24 cellular contexts compared by ENCODE assay signal in genomic region chr5:180568914-180569313, GRCh38. TPM values are rescaled to one million over a fixed set of nuclear protein-coding genes. Genes with fewer than 3 reads are reported as not detected.
"Had no signal": no experiment of that assay in that cellular context is flagged by ENCODE, and none has a peak within 500 bp of the region (broad histone marks: within the 10 kb centered on the region; RNA-seq: fewer than 3 reads in every experiment).

No MANE protein-coding gene starts in this region.

- H3K27ac Mint-ChIP-seq: dendritic cell treated with granulocyte-macrophage colony-stimulating factor and Interleukin-4, amounts not matched to agents 40 ng/mL and 50 ng/mL, for 4 days; effector memory CD8-positive, alpha-beta T cell; natural killer cell had no signal

- H3K4me1 Mint-ChIP-seq: natural killer cell, neural crest cell had no signal

- H3K9me3 Mint-ChIP-seq: dendritic cell treated with granulocyte-macrophage colony-stimulating factor and Interleukin-4, amounts not matched to agents 40 ng/mL and 50 ng/mL, for 4 days; effector memory CD8-positive, alpha-beta T cell; natural killer cell; neural crest cell had no signal

- ATAC-seq: effector memory CD8-positive, alpha-beta T cell; gastrocnemius medialis; heart right ventricle; mucosa of descending colon; natural killer cell had no signal

- H3K4me3 Mint-ChIP-seq: dendritic cell treated with granulocyte-macrophage colony-stimulating factor and Interleukin-4, amounts not matched to agents 40 ng/mL and 50 ng/mL, for 4 days; effector memory CD8-positive, alpha-beta T cell; natural killer cell; neural crest cell had no signal

- H3K9me3 ChIP-seq: esophagus muscularis mucosa, gastrocnemius medialis, heart right ventricle, mucosa of descending colon, right atrium auricular region, sigmoid colon, stomach, thoracic aorta, transverse colon had no signal

- H3K36me3 Mint-ChIP-seq: natural killer cell had no signal

- DNase-seq: effector memory CD8-positive, alpha-beta T cell; gastrocnemius medialis; heart right ventricle; hypothalamus; kidney glomerular epithelial cell; mucosa of descending colon; natural killer cell; posterior cingulate gyrus; sigmoid colon; stimulated activated CD4-positive, alpha-beta T cell treated with anti-CD3 and anti-CD28 coated beads, Interleukin-2, amount 100 ng/mL, for 24 hours; stimulated activated CD4-positive, alpha-beta T cell treated with anti-CD3 and anti-CD28 coated beads, Interleukin-4, amount 100 ng/mL, for 4 hours; stomach; substantia nigra; transverse colon had no signal

- H3K27me3 Mint-ChIP-seq: dendritic cell treated with granulocyte-macrophage colony-stimulating factor and Interleukin-4, amounts not matched to agents 40 ng/mL and 50 ng/mL, for 4 days; effector memory CD8-positive, alpha-beta T cell had no signal

- H3K27ac ChIP-seq: epithelial cell of prostate, esophagus muscularis mucosa, gastrocnemius medialis, heart right ventricle, right atrium auricular region, sigmoid colon, skin epidermis, stomach, thoracic aorta, transverse colon had no signal

RNA-seq across cellular contexts. Expression of gene SCGB3A1, which starts 22.4 kb away (rescaled TPM):
- total RNA-seq: fibroblast of villous mesenchyme, gastrocnemius medialis, mucosa of descending colon, natural killer cell, neural crest cell, osteocyte, pulmonary artery endothelial cell, right atrium auricular region, sigmoid colon, thoracic aorta, transverse colon had no signal
